ENCODE assay signal across 30 cellular contexts in the genomic region with DNA sequence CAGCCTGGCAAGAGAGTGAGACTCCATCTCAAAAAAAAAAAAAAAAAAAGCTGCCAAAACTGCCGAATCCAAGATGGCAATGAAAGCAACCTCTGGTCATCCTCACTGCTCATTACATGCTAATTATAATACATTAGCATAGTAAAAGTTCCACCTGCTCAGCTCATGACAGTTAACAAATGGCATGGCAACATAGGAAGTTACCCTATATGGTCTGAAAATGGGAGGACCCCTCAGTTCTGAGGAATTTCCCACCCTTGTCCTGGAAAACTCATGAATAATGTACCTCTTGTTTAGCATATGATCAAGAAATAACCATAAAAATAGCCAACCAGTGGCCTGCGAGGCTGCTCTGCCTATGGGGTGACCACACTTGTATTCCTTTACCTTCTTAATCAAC.
"Had no signal": no experiment of that assay in that cellular context is flagged by ENCODE, and none has a peak within 500 bp of the region (broad histone marks: within the 10 kb centered on the region; RNA-seq: fewer than 3 reads in every experiment).

No MANE protein-coding gene starts in this region.

- H3K79me2 ChIP-seq: hepatocyte had no signal

- H3K36me3 Mint-ChIP-seq: mesothelial cell of epicardium; naive B cell; natural killer cell; neural progenitor cell; stimulated activated naive B cell treated with anti-CD40 and anti-IgM and Interleukin-4, amounts not matched to agents 10 μg/mL and 1 μg/mL and 100 μg/mL, for 72 hours had no signal

- H3K27me3 ChIP-seq: hepatocyte, neural progenitor cell, ovary, stomach, testis, thyroid gland, transverse colon, upper lobe of left lung, vagina had no signal

- H3K4me1 ChIP-seq: left lung, lower lobe of right lung, prostate gland, stomach, testis, thyroid gland, transverse colon, upper lobe of left lung, vagina had no signal

- H3K9me3 ChIP-seq: left lung, lower lobe of right lung, neutrophil, ovary, prostate gland, stomach, testis, thyroid gland, transverse colon, upper lobe of left lung, vagina had no signal

- H3K9me3 Mint-ChIP-seq: natural killer cell, neural progenitor cell had no signal

- H3K27ac Mint-ChIP-seq: mesothelial cell of epicardium; natural killer cell; nephron progenitor cell; neural progenitor cell; stimulated activated naive B cell treated with anti-CD40 and anti-IgM and Interleukin-4, amounts not matched to agents 10 μg/mL and 1 μg/mL and 100 μg/mL, for 72 hours had no signal

- H3K4me2 ChIP-seq: hepatocyte had no signal

- DNase-seq: kidney glomerular epithelial cell; left cardiac atrium; left lung; lower lobe of right lung; mammary epithelial cell; naive B cell; natural killer cell; nephron progenitor cell; occipital lobe; ovary; retina; right cardiac atrium; stimulated activated CD4-positive, alpha-beta T cell treated with anti-CD3 and anti-CD28 coated beads, Interleukin-12 subunit alpha, Interleukin-12 subunit beta, amount 100 ng/mL, for 4 hours; stimulated activated CD4-positive, alpha-beta T cell treated with anti-CD3 and anti-CD28 coated beads, Interleukin-15, amount 100 ng/mL, for 24 hours; stimulated activated CD4-positive, alpha-beta T cell treated with anti-CD3 and anti-CD28 coated beads, Interleukin-2, amount 100 ng/mL, for 24 hours; stimulated activated CD4-positive, alpha-beta T cell treated with anti-CD3 and anti-CD28 coated beads, Interleukin-4, amount 100 ng/mL, for 1 hour; stimulated activated naive B cell treated with anti-CD40 and anti-IgM and Interleukin-4, amounts not matched to agents 10 μg/mL and 1 μg/mL and 100 μg/mL, for 72 hours; stimulated activated naive CD8-positive, alpha-beta T cell treated with anti-CD3 and anti-CD28 coated beads, Interleukin-15, Interleukin-2, amounts not matched to agents 100 U/mL and 50 U/mL, for 24 hours; stomach; testis; thyroid gland; transverse colon had no signal

- H3K27ac ChIP-seq: hepatocyte, left lung, lower lobe of right lung, neutrophil, ovary, prostate gland, skin epidermis, stomach, testis, thyroid gland, transverse colon, upper lobe of left lung, vagina had no signal

- H3K4me3 ChIP-seq: hepatocyte, left lung, lower lobe of right lung, ovary, prostate gland, skin epidermis, stomach, testis, thyroid gland, transverse colon, upper lobe of left lung, vagina had no signal

- H3K4me1 Mint-ChIP-seq: mesothelial cell of epicardium, naive B cell, natural killer cell, nephron progenitor cell had no signal

- H2AFZ ChIP-seq: hepatocyte, neural progenitor cell had no signal

- H3K36me3 ChIP-seq: left lung, lower lobe of right lung, neural progenitor cell, neutrophil, ovary, prostate gland, stomach, thyroid gland, transverse colon, upper lobe of left lung, vagina had no signal

- H3K9ac ChIP-seq: neural progenitor cell had no signal

- H3K4me3 Mint-ChIP-seq: mesothelial cell of epicardium; natural killer cell; nephron progenitor cell; neural progenitor cell; stimulated activated naive B cell treated with anti-CD40 and anti-IgM and Interleukin-4, amounts not matched to agents 10 μg/mL and 1 μg/mL and 100 μg/mL, for 72 hours had no signal
